ENCODE assay signal across 8 cellular contexts in genomic region chr19:17539288-17540117, GRCh38. TPM values are rescaled to one million over a fixed set of nuclear protein-coding genes. Genes with fewer than 3 reads are reported as not detected.
A peak's percentile ranks its signal among the peaks of the same experiment; 100 is the strongest.
DNase-seq lines count a peak whose midpoint lies in the region; ATAC-seq and TF ChIP-seq lines count a peak whose summit lies in the region.

No MANE protein-coding gene starts in this region.

- H3K9me3 ChIP-seq in spleen: no peaks in the 10 kb centered on the region

- peaks cover 0 to 27% (median 0%) of the 10 kb centered on the region in 6 donors for H3K36me3 ChIP-seq in spleen

- H3K4me1 ChIP-seq in spleen: peaks cover 5 to 44% (median 16%) of the 10 kb centered on the region in 6 donors

- ATAC-seq in HG03159 (IDR thresholded peaks at IDR 0.05; ENCODE audit: unreplicated experiment): peak; percentile 66
- ATAC-seq in activated CD4-positive, CD25-positive, alpha-beta regulatory T cell treated with anti-CD3 and anti-CD28 coated beads, Interleukin-2, amount 50 U/mL, for 24 hours: peak; percentile 91 to 92
- ATAC-seq in GM18868 (IDR thresholded peaks at IDR 0.05; ENCODE audit: unreplicated experiment): no peak

- no peak for TF ChIP-seq POLR2A in spleen (IDR thresholded peaks at IDR 0.05)

- no peaks in the 10 kb centered on the region for H3K27me3 ChIP-seq in spleen (replicated peaks in 1 of 7)

- H3K27ac ChIP-seq in spleen: peak overlapping the region in 7 of 8 donors; percentile 63 to 86 (median 76)

- in situ Hi-C loops in G401 (cut with HindIII; ENCODE audit: low sequenced_read_pairs): no loop called here

- peak overlapping the region; percentile 35 to 74 (median 46) for H3K4me3 ChIP-seq in spleen

- TF ChIP-seq CTCF in spleen (IDR thresholded peaks at IDR 0.05 in 8 of 11, conservative IDR thresholded peaks at IDR 0.05 in 3 of 11): peak in 5 of 11 experiments; percentile 26 to 48 (median 44)

- DNase-seq in G401 (ENCODE audit: low spot score): peak; percentile 94
- DNase-seq in NCI-H446 (lab: John Stamatoyannopoulos, UW): peak; percentile 96 to 98
- peak; percentile 94 for DNase-seq in central memory CD4-positive, alpha-beta T cell
- DNase-seq in iris pigment epithelial cell (ENCODE audit: low read depth): peak; percentile 95
- DNase-seq in spleen: peak; percentile 98

- intact Hi-C loops in spleen (cut with DNase I; ENCODE audit: low total_unique reads): no loop called here

- WGBS in spleen, 5 donors: 1 to 5% (median 2%) methylated on average over 53 to 75 of the region's 75 CpGs

RNA-seq across cellular contexts. Expression of gene COLGALT1, which starts 15.9 kb away (rescaled TPM):
- total RNA-seq in G401 (2014; rRNA removed; shearing (Covaris generic)): 73.2 and 75.4 TPM in 2 replicates
- 100 to 1,000 TPM in 4 of 7 donors, 10 to 100 TPM in 3; 89.4 to 146 (median 116) TPM for total RNA-seq in spleen
- polyA plus RNA-seq in spleen: 10 to 100 TPM; 52.4 to 86.4 (median 83.1) TPM

RNA-seq across cellular contexts. Expression of gene PGLS, which starts 28.1 kb away (rescaled TPM):
- 111 and 141 TPM in 2 replicates for total RNA-seq in G401 (2014; rRNA removed; shearing (Covaris generic))
- total RNA-seq in spleen: 100 to 1,000 TPM in 2 of 7 donors, 10 to 100 TPM in 5; 70.6 to 111 (median 83.7) TPM
- 100 to 1,000 TPM in 2 of 3 donors, 10 to 100 TPM in 1; 94.8 to 118 (median 109) TPM for polyA plus RNA-seq in spleen
